Comparison of ENCODE assay signal across 27 cellular contexts in the genomic region with DNA sequence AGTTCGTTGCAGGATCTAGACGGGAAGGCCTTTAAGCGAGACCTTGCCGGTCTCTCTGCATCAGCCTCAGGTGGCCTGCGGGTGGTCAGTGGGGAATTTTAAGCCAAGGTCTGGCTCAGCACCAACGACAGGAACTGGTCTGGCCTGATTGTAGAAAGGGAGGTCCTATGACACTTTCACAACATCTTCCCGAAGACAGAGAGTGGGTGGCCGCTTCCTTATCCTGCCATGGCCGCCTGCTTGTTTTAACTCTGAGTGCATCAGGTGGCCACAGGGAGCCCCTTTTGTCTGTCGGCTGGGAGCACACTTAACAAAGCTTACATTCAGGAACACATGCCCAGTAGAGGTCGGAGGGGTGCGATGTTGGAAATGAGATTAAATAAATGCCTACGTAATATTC.
"Had no signal": no experiment of that assay in that cellular context is flagged by ENCODE, and none has a peak within 500 bp of the region (broad histone marks: within the 10 kb centered on the region; RNA-seq: fewer than 3 reads in every experiment).

No MANE protein-coding gene starts in this region.

- H3K36me3 Mint-ChIP-seq: naive thymus-derived CD4-positive, alpha-beta T cell; natural killer cell; stimulated activated naive B cell treated with anti-CD40 and anti-IgM and Interleukin-4, amounts not matched to agents 10 μg/mL and 1 μg/mL and 100 μg/mL, for 72 hours had no signal

- ATAC-seq: naive thymus-derived CD4-positive, alpha-beta T cell; natural killer cell; psoas muscle; right cardiac atrium; right lobe of liver; stimulated activated effector memory CD8-positive, alpha-beta T cell treated with anti-CD3 and anti-CD28 coated beads, Interleukin-12 subunit alpha, Interleukin-12 subunit beta, amount 100 ng/mL, for 72 hours; stimulated activated naive B cell treated with anti-CD40 and anti-IgM and Interleukin-4, amounts not matched to agents 10 μg/mL and 1 μg/mL and 100 μg/mL, for 72 hours had no signal

- H3K4me1 ChIP-seq: parathyroid adenoma, psoas muscle, right lobe of liver, sigmoid colon, stomach, thyroid gland, tibial nerve, upper lobe of left lung, uterus had no signal

- DNase-seq: naive thymus-derived CD4-positive, alpha-beta T cell; natural killer cell; occipital lobe; ovary; psoas muscle; right cardiac atrium; right lobe of liver; sigmoid colon; small intestine; stimulated activated CD4-positive, alpha-beta T cell treated with anti-CD3 and anti-CD28 coated beads, Interleukin-15, amount 100 ng/mL, for 24 hours; stimulated activated CD4-positive, alpha-beta T cell treated with anti-CD3 and anti-CD28 coated beads, Interleukin-2, amount 100 ng/mL, for 24 hours; stimulated activated CD4-positive, alpha-beta T cell treated with anti-CD3 and anti-CD28 coated beads, Interleukin-2, amount 100 ng/mL, for 48 hours; stimulated activated CD4-positive, alpha-beta T cell treated with anti-CD3 and anti-CD28 coated beads, Interleukin-4, amount 100 ng/mL, for 24 hours; stimulated activated naive B cell treated with anti-CD40 and anti-IgM and Interleukin-4, amounts not matched to agents 10 μg/mL and 1 μg/mL and 100 μg/mL, for 72 hours; stimulated activated naive CD4-positive, alpha-beta T cell treated with Interleukin-2 at 50 U/mL for 16 hours; stomach; thyroid gland; trophoblast cell; upper lobe of left lung; uterus had no signal

- H3K4me3 ChIP-seq: ovary, psoas muscle, right lobe of liver, sigmoid colon, stomach, thoracic aorta, thyroid gland, tibial nerve, upper lobe of left lung, uterus had no signal

- H3K9me3 Mint-ChIP-seq: naive thymus-derived CD4-positive, alpha-beta T cell; nephron; stimulated activated naive B cell treated with anti-CD40 and anti-IgM and Interleukin-4, amounts not matched to agents 10 μg/mL and 1 μg/mL and 100 μg/mL, for 72 hours; stimulated activated naive CD8-positive, alpha-beta T cell treated with anti-CD3 and anti-CD28 coated beads, Interleukin-15, Interleukin-2, amounts not matched to agents 100 ng/mL and 50 ng/mL, for 24 hours had no signal

- H3K27ac Mint-ChIP-seq: natural killer cell; nephron; progenitor cell of endocrine pancreas; stimulated activated effector memory CD8-positive, alpha-beta T cell treated with anti-CD3 and anti-CD28 coated beads, Interleukin-12 subunit alpha, Interleukin-12 subunit beta, amount 100 ng/mL, for 72 hours; stimulated activated naive B cell treated with anti-CD40 and anti-IgM and Interleukin-4, amounts not matched to agents 10 μg/mL and 1 μg/mL and 100 μg/mL, for 72 hours; stimulated activated naive CD8-positive, alpha-beta T cell treated with anti-CD3 and anti-CD28 coated beads, Interleukin-15, Interleukin-2, amounts not matched to agents 100 ng/mL and 50 ng/mL, for 24 hours had no signal

- H3K27me3 ChIP-seq: ovary, right lobe of liver, thyroid gland, tibial nerve, upper lobe of left lung, uterus had no signal

- H3K9ac ChIP-seq: parathyroid adenoma had no signal

- H3K4me3 Mint-ChIP-seq: naive thymus-derived CD4-positive, alpha-beta T cell; natural killer cell; nephron; stimulated activated effector memory CD8-positive, alpha-beta T cell treated with anti-CD3 and anti-CD28 coated beads, Interleukin-12 subunit alpha, Interleukin-12 subunit beta, amount 100 ng/mL, for 72 hours; stimulated activated naive B cell treated with anti-CD40 and anti-IgM and Interleukin-4, amounts not matched to agents 10 μg/mL and 1 μg/mL and 100 μg/mL, for 72 hours; stimulated activated naive CD8-positive, alpha-beta T cell treated with anti-CD3 and anti-CD28 coated beads, Interleukin-15, Interleukin-2, amounts not matched to agents 100 ng/mL and 50 ng/mL, for 24 hours had no signal

- H3K9me3 ChIP-seq: ovary, psoas muscle, right lobe of liver, sigmoid colon, stomach, thoracic aorta, thyroid gland, tibial nerve, upper lobe of left lung, uterus had no signal

- H3K27me3 Mint-ChIP-seq: stimulated activated naive CD8-positive, alpha-beta T cell treated with anti-CD3 and anti-CD28 coated beads, Interleukin-15, Interleukin-2, amounts not matched to agents 100 ng/mL and 50 ng/mL, for 24 hours had no signal

- H3K36me3 ChIP-seq: ovary, right lobe of liver, sigmoid colon, stomach, thoracic aorta, thyroid gland, tibial nerve, upper lobe of left lung, uterus had no signal

- H2AFZ ChIP-seq: parathyroid adenoma had no signal

- H3K79me2 ChIP-seq: parathyroid adenoma had no signal

- H3K27ac ChIP-seq: ovary, parathyroid adenoma, psoas muscle, right lobe of liver, sigmoid colon, stomach, thoracic aorta, thyroid gland, tibial nerve, upper lobe of left lung, uterus had no signal

- H3K4me1 Mint-ChIP-seq: stimulated activated naive B cell treated with anti-CD40 and anti-IgM and Interleukin-4, amounts not matched to agents 10 μg/mL and 1 μg/mL and 100 μg/mL, for 72 hours had no signal
